Comparison of ENCODE assay signal across 24 cellular contexts in genomic region chr13:110950356-110950755, GRCh38.
"Had no signal": no experiment of that assay in that cellular context is flagged by ENCODE, and none has a peak within 500 bp of the region (broad histone marks: within the 10 kb centered on the region; RNA-seq: fewer than 3 reads in every experiment).

No MANE protein-coding gene starts in this region.

- H3K27me3 ChIP-seq: ascending aorta, cardiac muscle cell, SJCRH30 had no signal

- H3K4me3 ChIP-seq: ascending aorta, cardiac muscle cell, SJCRH30, SK-N-MC had no signal

- H3K9me3 ChIP-seq: ascending aorta, SJCRH30 had no signal

- H3K4me1 ChIP-seq: SJCRH30 had no signal

- DNase-seq: activated CD4-positive, alpha-beta T cell treated with anti-CD3 and anti-CD28 coated beads for 1 hour; activated CD4-positive, alpha-beta T cell treated with anti-CD3 and anti-CD28 coated beads for 48 hours; activated CD4-positive, alpha-beta T cell treated with anti-CD3 and anti-CD28 coated beads, Interleukin-2, amount 50 U/mL, for 4 hours; activated CD4-positive, CD25-positive, alpha-beta regulatory T cell; activated CD8-positive, alpha-beta T cell treated with anti-CD3 and anti-CD28 coated beads, Interleukin-2, amount 10 ng/mL, durations not matched to agents 7 days and 5 days; activated effector memory CD4-positive, alpha-beta T cell treated with Interleukin-2 at 50 U/mL for 16 hours; activated naive CD4-positive, alpha-beta T cell treated with anti-CD3 and anti-CD28 coated beads, Interleukin-2, amount 50 U/mL, for 16 hours; activated naive CD8-positive, alpha-beta T cell treated with anti-CD3 and anti-CD28 coated beads, Interleukin-2, amount 10 ng/mL, durations not matched to agents 7 days and 5 days; activated T-cell treated with anti-CD3 and anti-CD28 coated beads, Interleukin-2, amount 50 U/mL, for 24 hours; amygdala; NCI-H1105; NCI-H1436; NCI-H1694; NCI-H1930; NCI-H2081 treated with DMSO at 0.1 percent for 48 hours; NCI-H226; NCI-H446 treated with DMSO at 0.1 percent for 48 hours; T1000; WERI-Rb-1 had no signal

- H3K27ac ChIP-seq: ascending aorta, cardiac muscle cell, SJCRH30, SK-N-MC, WERI-Rb-1 had no signal

- H3K36me3 ChIP-seq: ascending aorta, cardiac muscle cell, SJCRH30, WERI-Rb-1 had no signal

- ATAC-seq: activated CD8-positive, alpha-beta T cell treated with anti-CD3 and anti-CD28 coated beads, Interleukin-2, amount 10 ng/mL, durations not matched to agents 7 days and 5 days; Panc1 had no signal
